ENCODE assay signal across 19 cellular contexts in the genomic region with DNA sequence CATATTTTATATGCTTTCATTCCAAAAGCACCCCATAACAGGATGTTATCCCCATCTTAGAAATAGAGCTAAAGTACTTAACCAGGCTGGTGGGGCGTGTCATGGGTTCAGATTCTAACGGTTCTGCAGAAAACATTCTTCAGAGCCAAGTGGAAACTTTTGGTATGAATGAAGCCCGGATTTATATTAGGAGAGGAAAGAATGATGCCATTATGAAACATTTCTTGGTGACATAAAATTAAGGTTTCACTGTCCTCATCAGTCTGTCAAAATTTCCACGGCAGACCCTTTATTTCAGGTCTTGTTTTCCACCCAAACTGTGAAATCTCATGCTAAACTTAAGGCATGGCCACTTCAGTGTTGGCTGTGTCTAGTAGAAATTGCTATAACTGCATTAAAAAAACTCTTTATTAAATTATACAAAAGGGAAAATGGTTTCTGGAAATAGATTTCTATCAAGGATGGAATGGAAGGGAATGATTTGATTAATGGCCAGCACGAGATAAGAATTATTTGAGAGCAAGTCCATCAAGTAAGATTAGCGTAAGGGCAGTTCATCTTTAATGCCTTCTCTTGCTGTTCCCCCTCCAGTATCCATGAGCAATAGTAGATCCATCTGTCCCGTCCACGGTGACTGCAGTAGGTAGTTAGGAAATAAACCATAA. TPM values are rescaled to one million over a fixed set of nuclear protein-coding genes. Genes with fewer than 3 reads are reported as not detected.
DNase-seq lines count a peak whose midpoint lies in the region; ATAC-seq and TF ChIP-seq lines count a peak whose summit lies in the region.
"Had no signal": no experiment of that assay in that cellular context is flagged by ENCODE, and none has a peak within 500 bp of the region (broad histone marks: within the 10 kb centered on the region; RNA-seq: fewer than 3 reads in every experiment).

No MANE protein-coding gene starts in this region.

- H3K27me3 Mint-ChIP-seq in activated CD8-positive, alpha-beta memory T cell treated with anti-CD3 and anti-CD28 coated beads, Interleukin-2, amount 10 ng/mL, durations not matched to agents 7 days and 5 days, result no peaks in the 10 kb centered on the region
- H3K27me3 Mint-ChIP-seq: T-cell had no signal

- CTCF ChIA-PET in activated CD8-positive, alpha-beta memory T cell treated with anti-CD3 and anti-CD28 coated beads, Interleukin-2, amount 10 ng/mL, durations not matched to agents 7 days and 5 days (lab: Charles Lee), result no interaction called here

- H3K9me3 Mint-ChIP-seq in activated CD8-positive, alpha-beta memory T cell treated with anti-CD3 and anti-CD28 coated beads, Interleukin-2, amount 10 ng/mL, durations not matched to agents 7 days and 5 days (ENCODE audit: low read depth), result no peaks in the 10 kb centered on the region
- peaks cover 0 to 4% of the 10 kb centered on the region in 2 donors for H3K9me3 Mint-ChIP-seq in activated naive CD4-positive, alpha-beta T cell treated with anti-CD3 and anti-CD28 coated beads, Interleukin-2, amount 50 U/mL, for 72 hours
- H3K9me3 Mint-ChIP-seq: GM23338, T-cell had no signal

- H3K4me1 Mint-ChIP-seq in activated CD8-positive, alpha-beta memory T cell treated with anti-CD3 and anti-CD28 coated beads, Interleukin-2, amount 10 ng/mL, durations not matched to agents 7 days and 5 days, result peaks cover 53% of the 10 kb centered on the region

- ATAC-seq in activated CD8-positive, alpha-beta memory T cell treated with anti-CD3 and anti-CD28 coated beads, Interleukin-2, amount 10 ng/mL, durations not matched to agents 7 days and 5 days, result peak; percentile 23
- peak; percentile 50 for ATAC-seq in SK-N-SH treated with all-trans-retinoic acid at 6 μM for 48 hours
- peak; percentile 53 to 62 for ATAC-seq in activated naive CD4-positive, alpha-beta T cell treated with anti-CD3 and anti-CD28 coated beads, Interleukin-2, amount 50 U/mL, for 72 hours
- ATAC-seq: GM23338 had no signal

- no peak overlapping the region for H3K4me3 Mint-ChIP-seq in activated CD8-positive, alpha-beta memory T cell treated with anti-CD3 and anti-CD28 coated beads, Interleukin-2, amount 10 ng/mL, durations not matched to agents 7 days and 5 days
- H3K4me3 Mint-ChIP-seq: GM23338 had no signal

- peaks cover 53% of the 10 kb centered on the region for H3K36me3 Mint-ChIP-seq in activated CD8-positive, alpha-beta memory T cell treated with anti-CD3 and anti-CD28 coated beads, Interleukin-2, amount 10 ng/mL, durations not matched to agents 7 days and 5 days
- H3K36me3 Mint-ChIP-seq in activated naive CD4-positive, alpha-beta T cell treated with anti-CD3 and anti-CD28 coated beads, Interleukin-2, amount 50 U/mL, for 72 hours, result peaks cover 27 to 56% of the 10 kb centered on the region in 2 donors

- DNase-seq in activated CD8-positive, alpha-beta memory T cell treated with anti-CD3 and anti-CD28 coated beads, Interleukin-2, amount 10 ng/mL, durations not matched to agents 7 days and 5 days, result no peak
- DNase-seq in activated CD8-positive, alpha-beta memory T cell treated with anti-CD3 and anti-CD28 coated beads, Interleukin-2, amount 50 U/mL, for 4 hours, result no peak
- DNase-seq in activated naive CD4-positive, alpha-beta T cell treated with anti-CD3 and anti-CD28 coated beads, Interleukin-2, amount 50 U/mL, for 72 hours (ENCODE audit: low spot score in 2 of 2), result peak in 1 of 2 donors; percentile 39
- DNase-seq in stimulated activated CD8-positive, alpha-beta memory T cell treated with anti-CD3 and anti-CD28 coated beads, Interleukin-2, amount 100 ng/mL, for 48 hours (ENCODE audit: low read depth in 2 of 2), result peak; percentile 23 to 43
- DNase-seq in HuH-7 (ENCODE audit: low spot score), result no peak
- DNase-seq in mucosa of gallbladder (ENCODE audit: low spot score), result no peak
- DNase-seq in SW 1271 (lab: John Stamatoyannopoulos, UW), result no peak
- DNase-seq: ACHN; activated effector memory CD4-positive, alpha-beta T cell treated with anti-CD3 and anti-CD28 coated beads, Interleukin-2, amount 50 U/mL, for 16 hours; central memory CD4-positive, alpha-beta T cell; EL; kidney glomerular epithelial cell; NCI-H1092 treated with DMSO at 0.1 percent for 48 hours; NCI-H2029; OCI-M1; Right ventricle myocardium superior; T-cell had no signal

- H3K27ac Mint-ChIP-seq in activated CD8-positive, alpha-beta memory T cell treated with anti-CD3 and anti-CD28 coated beads, Interleukin-2, amount 10 ng/mL, durations not matched to agents 7 days and 5 days, result no peak overlapping the region
- peak overlapping the region; percentile 87 to 98 for H3K27ac Mint-ChIP-seq in activated naive CD4-positive, alpha-beta T cell treated with anti-CD3 and anti-CD28 coated beads, Interleukin-2, amount 50 U/mL, for 72 hours
- H3K27ac Mint-ChIP-seq: GM23338 had no signal

TF ChIP-seq in SK-N-SH treated with all-trans-retinoic acid at 6 μM for 48 hours, 23 proteins besides CTCF, POLR2A, EP300 and RAD21 (continues in another document):
- no peak for TF ChIP-seq ZFP30 (CRISPR knock-in tag; IDR thresholded peaks at IDR 0.05)
- TF ChIP-seq TSHZ2 (CRISPR knock-in tag; IDR thresholded peaks at IDR 0.05), result peak; percentile 96
- peak; percentile 82 for TF ChIP-seq SNAI2 (CRISPR knock-in tag; IDR thresholded peaks at IDR 0.05)
- peak; percentile 64 for TF ChIP-seq ZNF70 (CRISPR knock-in tag; IDR thresholded peaks at IDR 0.05)
- TF ChIP-seq CSRNP3 (CRISPR knock-in tag; IDR thresholded peaks at IDR 0.05), result peak; percentile 84; the same call in 1 of the 2 replicates
- peak; percentile 98 for TF ChIP-seq ISL1 (CRISPR knock-in tag; IDR thresholded peaks at IDR 0.05)
- peak; percentile 59; the same call in 1 of the 2 replicates for TF ChIP-seq ESRRG (CRISPR knock-in tag; IDR thresholded peaks at IDR 0.05)
- no peak for TF ChIP-seq PPARA (CRISPR knock-in tag; IDR thresholded peaks at IDR 0.05; ENCODE audit: borderline replicate concordance)
- TF ChIP-seq TCF4 (CRISPR knock-in tag; IDR thresholded peaks at IDR 0.05; ENCODE audit: borderline replicate concordance), result peak; percentile 88; the same call in 1 of the 2 replicates
- TF ChIP-seq, protein P1, sequence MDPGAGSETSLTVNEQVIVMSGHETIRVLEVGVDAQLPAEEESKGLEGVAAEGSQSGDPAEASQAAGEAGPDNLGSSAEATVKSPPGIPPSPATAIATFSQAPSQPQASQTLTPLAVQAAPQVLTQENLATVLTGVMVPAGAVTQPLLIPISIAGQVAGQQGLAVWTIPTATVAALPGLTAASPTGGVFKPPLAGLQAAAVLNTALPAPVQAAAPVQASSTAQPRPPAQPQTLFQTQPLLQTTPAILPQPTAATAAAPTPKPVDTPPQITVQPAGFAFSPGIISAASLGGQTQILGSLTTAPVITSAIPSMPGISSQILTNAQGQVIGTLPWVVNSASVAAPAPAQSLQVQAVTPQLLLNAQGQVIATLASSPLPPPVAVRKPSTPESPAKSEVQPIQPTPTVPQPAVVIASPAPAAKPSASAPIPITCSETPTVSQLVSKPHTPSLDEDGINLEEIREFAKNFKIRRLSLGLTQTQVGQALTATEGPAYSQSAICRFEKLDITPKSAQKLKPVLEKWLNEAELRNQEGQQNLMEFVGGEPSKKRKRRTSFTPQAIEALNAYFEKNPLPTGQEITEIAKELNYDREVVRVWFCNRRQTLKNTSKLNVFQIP (CRISPR knock-in tag; IDR thresholded peaks at IDR 0.05; ENCODE audit: borderline replicate concordance, low read depth), result peak; percentile 54; the same call in 1 of the 2 replicates
- TF ChIP-seq ZFP3 (CRISPR knock-in tag; IDR thresholded peaks at IDR 0.05), result peak; percentile 70

RNA-seq across cellular contexts. Expression of gene PRKCA, which starts 11.7 kb away (rescaled TPM):
- 10 to 100 TPM; 63.1 to 68.9 TPM for total RNA-seq in activated CD8-positive, alpha-beta memory T cell treated with anti-CD3 and anti-CD28 coated beads, Interleukin-2, amount 10 ng/mL, durations not matched to agents 7 days and 5 days
- 100 to 1,000 TPM; 104 to 119 TPM for total RNA-seq in activated naive CD4-positive, alpha-beta T cell treated with anti-CD3 and anti-CD28 coated beads, Interleukin-2, amount 50 U/mL, for 72 hours
- total RNA-seq in mucosa of gallbladder, result 127 TPM

Comparison
In these comparisons a context has a peak if more than half of its experiments do, and no peak if none do; other contexts are left out.
1. DNase-seq: peak in stimulated activated CD8-positive, alpha-beta memory T cell treated with anti-CD3 and anti-CD28 coated beads, Interleukin-2, amount 100 ng/mL, for 48 hours (2 of 2); none in activated CD8-positive, alpha-beta memory T cell treated with anti-CD3 and anti-CD28 coated beads, Interleukin-2, amount 10 ng/mL, durations not matched to agents 7 days and 5 days (single experiment), activated CD8-positive, alpha-beta memory T cell treated with anti-CD3 and anti-CD28 coated beads, Interleukin-2, amount 50 U/mL, for 4 hours (single experiment), HuH-7 (single experiment), mucosa of gallbladder (single experiment) and SW 1271 (0 of 2).
2. Peak in every context shown above with its lines, with median percentiles within 50 percentile points of each other: ATAC-seq.